ENCODE assay signal across 15 cellular contexts in genomic region chr15:68646751-68647150, GRCh38.
DNase-seq lines count a peak whose midpoint lies in the region; ATAC-seq and TF ChIP-seq lines count a peak whose summit lies in the region.
"Had no signal": no experiment of that assay in that cellular context is flagged by ENCODE, and none has a peak within 500 bp of the region (broad histone marks: within the 10 kb centered on the region; RNA-seq: fewer than 3 reads in every experiment).

No MANE protein-coding gene starts in this region.

- no peak for TF ChIP-seq CTCF in brain (conservative IDR thresholded peaks at IDR 0.05)
- TF ChIP-seq CTCF in nephron (IDR thresholded peaks at IDR 0.05; ENCODE audit: unreplicated experiment in 3 of 3) = no peak

- no peaks in the 10 kb centered on the region for H3K9me3 Mint-ChIP-seq in activated naive CD8-positive, alpha-beta T cell treated with anti-CD3 and anti-CD28 coated beads, Interleukin-2, amount 10 ng/mL, durations not matched to agents 7 days and 5 days
- no peaks in the 10 kb centered on the region for H3K9me3 Mint-ChIP-seq in activated naive CD8-positive, alpha-beta T cell treated with anti-CD3 and anti-CD28 coated beads for 36 hours
- no peaks in the 10 kb centered on the region for H3K9me3 Mint-ChIP-seq in brain
- no peaks in the 10 kb centered on the region for H3K9me3 Mint-ChIP-seq in nephron
- H3K9me3 Mint-ChIP-seq: CD4-positive, CD25-positive, alpha-beta regulatory T cell had no signal

- peaks cover 2% of the 10 kb centered on the region for H3K27me3 Mint-ChIP-seq in activated naive CD8-positive, alpha-beta T cell treated with anti-CD3 and anti-CD28 coated beads, Interleukin-2, amount 10 ng/mL, durations not matched to agents 7 days and 5 days
- H3K27me3 Mint-ChIP-seq in activated naive CD8-positive, alpha-beta T cell treated with anti-CD3 and anti-CD28 coated beads for 36 hours = no peaks in the 10 kb centered on the region
- peaks cover 5% of the 10 kb centered on the region for H3K27me3 Mint-ChIP-seq in brain
- peaks cover 4% of the 10 kb centered on the region for H3K27me3 Mint-ChIP-seq in nephron (ENCODE audit: low read depth)

- no peaks in the 10 kb centered on the region for H3K4me1 Mint-ChIP-seq in activated naive CD8-positive, alpha-beta T cell treated with anti-CD3 and anti-CD28 coated beads, Interleukin-2, amount 10 ng/mL, durations not matched to agents 7 days and 5 days
- H3K4me1 Mint-ChIP-seq in activated naive CD8-positive, alpha-beta T cell treated with anti-CD3 and anti-CD28 coated beads for 36 hours = no peaks in the 10 kb centered on the region
- peaks cover 65% of the 10 kb centered on the region for H3K4me1 Mint-ChIP-seq in brain
- peaks cover 34% of the 10 kb centered on the region for H3K4me1 Mint-ChIP-seq in nephron
- H3K4me1 Mint-ChIP-seq: CD4-positive, CD25-positive, alpha-beta regulatory T cell had no signal

- POLR2A ChIA-PET in activated naive CD8-positive, alpha-beta T cell treated with anti-CD3 and anti-CD28 coated beads, Interleukin-2, amount 10 ng/mL, durations not matched to agents 7 days and 5 days (lab: Charles Lee) = no interaction called here

- H3K27ac Mint-ChIP-seq in activated naive CD8-positive, alpha-beta T cell treated with anti-CD3 and anti-CD28 coated beads, Interleukin-2, amount 10 ng/mL, durations not matched to agents 7 days and 5 days = no peak overlapping the region
- no peak overlapping the region for H3K27ac Mint-ChIP-seq in activated naive CD8-positive, alpha-beta T cell treated with anti-CD3 and anti-CD28 coated beads for 36 hours
- peak overlapping the region in 4 of 5 experiments; percentile 49 to 86 (median 70) for H3K27ac Mint-ChIP-seq in brain
- H3K27ac Mint-ChIP-seq in nephron = peak overlapping the region; percentile 70 to 86 (median 78)
- H3K27ac Mint-ChIP-seq: CD4-positive, CD25-positive, alpha-beta regulatory T cell had no signal

- no peak for ATAC-seq in activated naive CD8-positive, alpha-beta T cell treated with anti-CD3 and anti-CD28 coated beads, Interleukin-2, amount 10 ng/mL, durations not matched to agents 7 days and 5 days (ENCODE audit: low read depth)
- no peak for ATAC-seq in GM21529 (IDR thresholded peaks at IDR 0.05; ENCODE audit: unreplicated experiment)
- ATAC-seq in HG02840 (IDR thresholded peaks at IDR 0.05; ENCODE audit: low FRiP score, unreplicated experiment) = no peak
- ATAC-seq: GM12878, K562, PC-3 had no signal

- H3K36me3 Mint-ChIP-seq in activated naive CD8-positive, alpha-beta T cell treated with anti-CD3 and anti-CD28 coated beads, Interleukin-2, amount 10 ng/mL, durations not matched to agents 7 days and 5 days = no peaks in the 10 kb centered on the region
- no peaks in the 10 kb centered on the region for H3K36me3 Mint-ChIP-seq in activated naive CD8-positive, alpha-beta T cell treated with anti-CD3 and anti-CD28 coated beads for 36 hours
- H3K36me3 Mint-ChIP-seq in brain (peaks cover 19% of the 10 kb centered on the region), nephron (ENCODE audit: low read depth) (peaks cover 3% of the 10 kb centered on the region)
- H3K36me3 Mint-ChIP-seq: CD4-positive, CD25-positive, alpha-beta regulatory T cell had no signal

- peak; percentile 6 for DNase-seq in activated naive CD8-positive, alpha-beta T cell treated with anti-CD3 and anti-CD28 coated beads, Interleukin-2, amount 10 ng/mL, durations not matched to agents 7 days and 5 days
- no peak for DNase-seq in activated naive CD8-positive, alpha-beta T cell treated with anti-CD3 and anti-CD28 coated beads for 36 hours
- DNase-seq in activated CD4-positive, alpha-beta T cell treated with anti-CD3 and anti-CD28 coated beads for 1 hour = no peak
- no peak for DNase-seq in NCI-H510A (lab: John Stamatoyannopoulos, UW)
- DNase-seq: CD4-positive, CD25-positive, alpha-beta regulatory T cell; NCI-H1048; NCI-H2107; NCI-H345; PC-3 had no signal

- no peak overlapping the region for H3K4me3 Mint-ChIP-seq in activated naive CD8-positive, alpha-beta T cell treated with anti-CD3 and anti-CD28 coated beads, Interleukin-2, amount 10 ng/mL, durations not matched to agents 7 days and 5 days
- no peak overlapping the region for H3K4me3 Mint-ChIP-seq in activated naive CD8-positive, alpha-beta T cell treated with anti-CD3 and anti-CD28 coated beads for 36 hours
- no peak overlapping the region for H3K4me3 Mint-ChIP-seq in brain
- no peak overlapping the region for H3K4me3 Mint-ChIP-seq in nephron
- H3K4me3 Mint-ChIP-seq: CD4-positive, CD25-positive, alpha-beta regulatory T cell had no signal

Comparison
In these comparisons a context has a peak if more than half of its experiments do, and no peak if none do; other contexts are left out.
1. H3K27ac Mint-ChIP-seq: peak in brain (4 of 5) and nephron (3 of 3); none in activated naive CD8-positive, alpha-beta T cell treated with anti-CD3 and anti-CD28 coated beads, Interleukin-2, amount 10 ng/mL, durations not matched to agents 7 days and 5 days (single experiment) and activated naive CD8-positive, alpha-beta T cell treated with anti-CD3 and anti-CD28 coated beads for 36 hours (single experiment).